14 cellular contexts compared by ENCODE assay signal in genomic region chr3:119311191-119311925, GRCh38. TPM values are rescaled to one million over a fixed set of nuclear protein-coding genes. Genes with fewer than 3 reads are reported as not detected.
DNase-seq lines count a peak whose midpoint lies in the region; ATAC-seq, FAIRE-seq and TF ChIP-seq lines count a peak whose summit lies in the region.
"Had no signal": no experiment of that assay in that cellular context is flagged by ENCODE, and none has a peak within 500 bp of the region (broad histone marks: within the 10 kb centered on the region; RNA-seq: fewer than 3 reads in every experiment).

No MANE protein-coding gene starts in this region.

- H3K36me3 ChIP-seq in astrocyte (ENCODE audit: insufficient read depth, low read length) = peaks cover 11% of the 10 kb centered on the region
- H3K36me3 ChIP-seq in keratinocyte (ENCODE audit: control insufficient read depth in 2 of 2, extremely low read depth in 1 of 2, insufficient read depth in 2 of 2, low read length in 2 of 2) = no peaks in the 10 kb centered on the region

- H3K4me3 ChIP-seq in AG09309 (ENCODE audit: control insufficient read depth, low read depth, low read length) (no peak overlapping the region), astrocyte (ENCODE audit: insufficient read depth, low read depth, low read length) (peak overlapping the region; percentile 42), keratinocyte (ENCODE audit: control insufficient read depth in 2 of 3, extremely low read depth in 1 of 3, insufficient read depth in 2 of 3, low read depth in 1 of 3, low read length in 3 of 3) (no peak overlapping the region)

- DNase-seq in AG09309 (ENCODE audit: low read depth) (peak; percentile 40), HS-5 (ENCODE audit: low read depth) (peak; percentile 92), astrocyte (ENCODE audit: low read depth) (peak; percentile 92), keratinocyte (ENCODE audit: low read depth, low spot score) (peak; percentile 44), NCI-H69 (lab: John Stamatoyannopoulos, UW) (no peak)
- DNase-seq in stimulated activated naive CD8-positive, alpha-beta T cell treated with anti-CD3 and anti-CD28 coated beads, Interleukin-15, amount 100 ng/mL, for 72 hours = no peak
- no peak for DNase-seq in activated CD8-positive, alpha-beta T cell treated with anti-CD3 and anti-CD28 coated beads for 36 hours
- DNase-seq: anterior cingulate cortex; DMS 273 treated with DMSO at 0.1 percent for 48 hours; NCI-H2107; Right ventricle myocardium superior; stimulated activated CD4-positive, alpha-beta T cell treated with anti-CD3 and anti-CD28 coated beads, Interleukin-12 subunit alpha, Interleukin-12 subunit beta, amount 100 ng/mL, for 4 hours; stimulated activated naive CD4-positive, alpha-beta T cell had no signal

- POLR2A ChIA-PET in activated CD8-positive, alpha-beta T cell treated with anti-CD3 and anti-CD28 coated beads for 36 hours (lab: Charles Lee) = interaction anchor here (1.2 to 1.4 kb wide), 3 partner anchors 11 to 16 kb away, joined by 3 to 6 read pairs (median 5); no protein-coding TSS in a partner anchor

- H3K79me2 ChIP-seq in astrocyte (ENCODE audit: insufficient read depth, low read length) = peaks cover 71% of the 10 kb centered on the region
- H3K79me2 ChIP-seq in keratinocyte (ENCODE audit: control insufficient read depth, insufficient read depth, low read length) = no peaks in the 10 kb centered on the region

- H3K27me3 ChIP-seq in astrocyte (ENCODE audit: insufficient read depth, low read length) (no peaks in the 10 kb centered on the region), keratinocyte (ENCODE audit: control insufficient read depth, extremely low read depth, insufficient read depth, low read length) (no peaks in the 10 kb centered on the region)

- H3K9me3 ChIP-seq in astrocyte (ENCODE audit: insufficient read depth, low read depth, low read length) (no peaks in the 10 kb centered on the region), keratinocyte (ENCODE audit: control insufficient read depth, low read depth, low read length) (no peaks in the 10 kb centered on the region)

- TF ChIP-seq CTCF in AG09309 (IDR thresholded peaks at IDR 0.05; ENCODE audit: control insufficient read depth, insufficient read depth, low read depth, low read length, missing control alignments) (no peak), astrocyte (IDR thresholded peaks at IDR 0.05; ENCODE audit: insufficient read depth, low read depth, low read length) (no peak), keratinocyte (optimal IDR thresholded peaks at IDR 0.05 in 1 of 3, IDR thresholded peaks at IDR 0.05 in 1 of 3, conservative IDR thresholded peaks at IDR 0.05 in 1 of 3; ENCODE audit: extremely low read depth in 1 of 3, insufficient read depth in 2 of 3, low read length in 3 of 3) (no peak)
- no peak for TF ChIP-seq CTCF in activated CD8-positive, alpha-beta T cell treated with anti-CD3 and anti-CD28 coated beads for 36 hours (IDR thresholded peaks at IDR 0.05)

- H3K4me1 ChIP-seq in astrocyte (ENCODE audit: insufficient read depth, low read length) = peaks cover 49% of the 10 kb centered on the region
- H3K4me1 ChIP-seq in keratinocyte (ENCODE audit: control insufficient read depth, extremely low read depth, insufficient read depth, low read length) = peaks cover 22% of the 10 kb centered on the region

- H3K4me1 Mint-ChIP-seq in astrocyte (ENCODE audit: low read depth, unreplicated experiment) = peaks cover 71% of the 10 kb centered on the region
- peaks cover 15% of the 10 kb centered on the region for H3K4me1 Mint-ChIP-seq in stimulated activated naive CD8-positive, alpha-beta T cell treated with anti-CD3 and anti-CD28 coated beads, Interleukin-15, amount 100 ng/mL, for 72 hours
- peaks cover 9% of the 10 kb centered on the region for H3K4me1 Mint-ChIP-seq in activated CD8-positive, alpha-beta T cell treated with anti-CD3 and anti-CD28 coated beads for 36 hours (ENCODE audit: low read depth)

- peak overlapping the region; percentile 98 for H3K27ac Mint-ChIP-seq in astrocyte (ENCODE audit: unreplicated experiment)
- H3K27ac Mint-ChIP-seq in stimulated activated naive CD8-positive, alpha-beta T cell treated with anti-CD3 and anti-CD28 coated beads, Interleukin-15, amount 100 ng/mL, for 72 hours = peak overlapping the region in 1 of 2 donors; percentile 3
- no peak overlapping the region for H3K27ac Mint-ChIP-seq in activated CD8-positive, alpha-beta T cell treated with anti-CD3 and anti-CD28 coated beads for 36 hours

- intact Hi-C loops in activated CD8-positive, alpha-beta T cell treated with anti-CD3 and anti-CD28 coated beads for 36 hours (cut with micrococcal nuclease) = no loop called here

- ATAC-seq in stimulated activated naive CD8-positive, alpha-beta T cell treated with anti-CD3 and anti-CD28 coated beads, Interleukin-15, amount 100 ng/mL, for 72 hours = no peak
- ATAC-seq in activated CD8-positive, alpha-beta T cell treated with anti-CD3 and anti-CD28 coated beads for 36 hours = no peak
- no peak for ATAC-seq in HG03159 (IDR thresholded peaks at IDR 0.05; ENCODE audit: unreplicated experiment)

- H2AFZ ChIP-seq in astrocyte (ENCODE audit: low read depth, low read length) (no peak overlapping the region), keratinocyte (ENCODE audit: control insufficient read depth, low read length) (no peak overlapping the region)

- CTCF ChIA-PET in activated CD8-positive, alpha-beta T cell treated with anti-CD3 and anti-CD28 coated beads for 36 hours (lab: Charles Lee) = no interaction called here

- FAIRE-seq in astrocyte (lab: Jason Lieb, UNC) (peak; percentile 81), keratinocyte (lab: Jason Lieb, UNC) (peak; percentile 85)

- dilution Hi-C loops in keratinocyte (cut with MboI; ENCODE audit: extremely low pct_ligation_motif_present, low sequenced_read_pairs) = no loop called here

- no peaks in the 10 kb centered on the region for H3K9me1 ChIP-seq in keratinocyte (ENCODE audit: control insufficient read depth, extremely low read depth, insufficient read depth, low read length)

- H3K36me3 Mint-ChIP-seq in astrocyte (ENCODE audit: low read depth, unreplicated experiment) = peaks cover 20% of the 10 kb centered on the region
- peaks cover 9% of the 10 kb centered on the region for H3K36me3 Mint-ChIP-seq in activated CD8-positive, alpha-beta T cell treated with anti-CD3 and anti-CD28 coated beads for 36 hours (ENCODE audit: low read depth)

- no peaks in the 10 kb centered on the region for H3K9me3 Mint-ChIP-seq in astrocyte (ENCODE audit: unreplicated experiment)
- no peaks in the 10 kb centered on the region for H3K9me3 Mint-ChIP-seq in stimulated activated naive CD8-positive, alpha-beta T cell treated with anti-CD3 and anti-CD28 coated beads, Interleukin-15, amount 100 ng/mL, for 72 hours
- H3K9me3 Mint-ChIP-seq in activated CD8-positive, alpha-beta T cell treated with anti-CD3 and anti-CD28 coated beads for 36 hours = no peaks in the 10 kb centered on the region

- H3K4me2 ChIP-seq in astrocyte (ENCODE audit: low read length) (peak overlapping the region; percentile 71), keratinocyte (ENCODE audit: control insufficient read depth, extremely low read depth, insufficient read depth, low read depth, low read length) (peak overlapping the region; percentile 2)

- no peaks in the 10 kb centered on the region for H3K27me3 Mint-ChIP-seq in astrocyte (ENCODE audit: low read depth, unreplicated experiment)
- no peaks in the 10 kb centered on the region for H3K27me3 Mint-ChIP-seq in stimulated activated naive CD8-positive, alpha-beta T cell treated with anti-CD3 and anti-CD28 coated beads, Interleukin-15, amount 100 ng/mL, for 72 hours
- no peaks in the 10 kb centered on the region for H3K27me3 Mint-ChIP-seq in activated CD8-positive, alpha-beta T cell treated with anti-CD3 and anti-CD28 coated beads for 36 hours

- H3K27ac ChIP-seq in astrocyte (ENCODE audit: low read depth, low read length) (peak overlapping the region; percentile 96), keratinocyte (ENCODE audit: control insufficient read depth, insufficient read depth, low read length) (no peak overlapping the region)

- peak overlapping the region; percentile 65 for H3K4me3 Mint-ChIP-seq in astrocyte (ENCODE audit: unreplicated experiment)
- no peak overlapping the region for H3K4me3 Mint-ChIP-seq in stimulated activated naive CD8-positive, alpha-beta T cell treated with anti-CD3 and anti-CD28 coated beads, Interleukin-15, amount 100 ng/mL, for 72 hours
- no peak overlapping the region for H3K4me3 Mint-ChIP-seq in activated CD8-positive, alpha-beta T cell treated with anti-CD3 and anti-CD28 coated beads for 36 hours

- H4K20me1 ChIP-seq in astrocyte (ENCODE audit: insufficient read depth, low read length) (no peaks in the 10 kb centered on the region), keratinocyte (ENCODE audit: control insufficient read depth, extremely low read depth, insufficient read depth, low read length) (no peaks in the 10 kb centered on the region)

- H3K9ac ChIP-seq in astrocyte (ENCODE audit: low read length) = peak overlapping the region; percentile 75
- H3K9ac ChIP-seq in keratinocyte (ENCODE audit: control insufficient read depth, extremely low read depth, insufficient read depth, low read length) = no peak overlapping the region

RNA-seq across cellular contexts. Expression of gene ARHGAP31, which starts 17.2 kb away (rescaled TPM):
- 48.1 and 58.8 TPM in 2 replicates for total RNA-seq in astrocyte
- polyA plus RNA-seq in keratinocyte = 3.0 to 4.8 TPM (median 3.5 TPM) in 3 replicates
- polyA plus RNA-seq in keratinocyte (2011; ENCODE audit: low read depth) = 0.52 TPM
- polyA plus RNA-seq in keratinocyte (2011; cell fraction: cytosol; rRNA removed) = 2.6 and 3.2 TPM in 2 replicates
- polyA plus RNA-seq in keratinocyte (2011; cell fraction: nucleus; rRNA removed) = 3.0 and 4.8 TPM in 2 replicates
- 0.76 and 2.4 TPM in 2 replicates for polyA plus RNA-seq in keratinocyte (2012; ENCODE audit: low replicate concordance)
- polyA minus RNA-seq in keratinocyte = 3.8 to 8.6 TPM (median 4.3 TPM) in 3 replicates
- 3.3 TPM for polyA minus RNA-seq in keratinocyte (2011; cell fraction: cytosol; rRNA and poly(A)+ RNA removed)
- 3.0 and 6.6 TPM in 2 replicates for polyA minus RNA-seq in keratinocyte (2011; cell fraction: nucleus; rRNA and poly(A)+ RNA removed)
- 1 to 10 TPM; 6.6 to 8.0 TPM for total RNA-seq in activated CD8-positive, alpha-beta T cell treated with anti-CD3 and anti-CD28 coated beads for 36 hours

Comparison
In these comparisons a context has a peak if more than half of its experiments do, and no peak if none do; other contexts are left out.
1. DNase-seq: peak in AG09309 (single experiment), HS-5 (single experiment), astrocyte (single experiment) and keratinocyte (single experiment); none in stimulated activated naive CD8-positive, alpha-beta T cell treated with anti-CD3 and anti-CD28 coated beads, Interleukin-15, amount 100 ng/mL, for 72 hours (0 of 2), activated CD8-positive, alpha-beta T cell treated with anti-CD3 and anti-CD28 coated beads for 36 hours (single experiment) and NCI-H69 (single experiment).